ENCODE assay signal across 32 cellular contexts in genomic region chr3:11010406-11011165, GRCh38. TPM values are rescaled to one million over a fixed set of nuclear protein-coding genes. Genes with fewer than 3 reads are reported as not detected.
DNase-seq lines count a peak whose midpoint lies in the region; ATAC-seq, FAIRE-seq and TF ChIP-seq lines count a peak whose summit lies in the region.
"Had no signal": no experiment of that assay in that cellular context is flagged by ENCODE, and none has a peak within 500 bp of the region (broad histone marks: within the 10 kb centered on the region; RNA-seq: fewer than 3 reads in every experiment).

No MANE protein-coding gene starts in this region.

- H3K9me3 Mint-ChIP-seq in neural progenitor cell (no peaks in the 10 kb centered on the region), glutamatergic neuron (ENCODE audit: unreplicated experiment) (peaks cover 3% of the 10 kb centered on the region)
- H3K9me3 Mint-ChIP-seq: activated CD8-positive, alpha-beta T cell treated with anti-CD3 and anti-CD28 coated beads for 36 hours; activated T-helper 1 cell treated with anti-CD3 and anti-CD28 coated beads, Interleukin-12 subunit alpha, Interleukin-12 subunit beta, Interleukin-2, Interleukin-4 antibody, amounts not matched to agents 30 ng/mL and 10 ng/mL and 1 ng/mL, durations not matched to agents 14 hours and 24 hours and 36 hours; neural crest cell had no signal

- in situ Hi-C loops in K562 (cut with MboI): no loop called here

- H3K9me3 ChIP-seq in K562 (replicated peaks; ENCODE audit: control insufficient read depth, insufficient read depth, low read depth, low read length): no peaks in the 10 kb centered on the region
- no peaks in the 10 kb centered on the region for H3K9me3 ChIP-seq in neural progenitor cell (ENCODE audit: low read depth)
- H3K9me3 ChIP-seq: BLaER1 treated with 17β-estradiol and CSF1 and Interleukin-3, amounts not matched to agents 10 nM and 100 nM; heart right ventricle; psoas muscle; SJSA1; suprapubic skin had no signal

- no peaks in the 10 kb centered on the region for H3K9me1 ChIP-seq in K562 (ENCODE audit: control insufficient read depth, insufficient read depth, low read length)

- H3K4me1 ChIP-seq in K562 (replicated peaks in 1 of 2; ENCODE audit: control insufficient read depth in 2 of 2, insufficient read depth in 2 of 2, low read length in 2 of 2) (no peaks in the 10 kb centered on the region), neural progenitor cell (no peaks in the 10 kb centered on the region)
- H3K4me1 ChIP-seq: BLaER1 treated with 17β-estradiol and CSF1 and Interleukin-3, amounts not matched to agents 10 nM and 100 nM; psoas muscle; SJSA1 had no signal

- H3K27ac Mint-ChIP-seq in neural progenitor cell (peak overlapping the region; percentile 65), glutamatergic neuron (ENCODE audit: unreplicated experiment) (no peak overlapping the region)
- H3K27ac Mint-ChIP-seq: activated CD4-positive, alpha-beta T cell treated with anti-CD3 and anti-CD28 coated beads for 36 hours; activated CD8-positive, alpha-beta T cell treated with anti-CD3 and anti-CD28 coated beads for 36 hours; activated T-helper 1 cell treated with anti-CD3 and anti-CD28 coated beads, Interleukin-12 subunit alpha, Interleukin-12 subunit beta, Interleukin-2, Interleukin-4 antibody, amounts not matched to agents 30 ng/mL and 10 ng/mL and 1 ng/mL, durations not matched to agents 14 hours and 24 hours and 36 hours had no signal

- H3K27me3 ChIP-seq in K562 (ENCODE audit: control insufficient read depth in 2 of 2, insufficient read depth in 2 of 2, low read length in 2 of 2) (peaks cover 43 to 76% of the 10 kb centered on the region in 2 experiments), neural progenitor cell (no peaks in the 10 kb centered on the region)
- H3K27me3 ChIP-seq: BLaER1 treated with 17β-estradiol and CSF1 and Interleukin-3, amounts not matched to agents 10 nM and 100 nM had no signal

- TF ChIP-seq RAD21 in K562 (CRISPR knock-in tag; conservative IDR thresholded peaks at IDR 0.05 in 1 of 2, IDR thresholded peaks at IDR 0.05 in 1 of 2): no peak

- H4K20me1 ChIP-seq in K562 (replicated peaks; ENCODE audit: control insufficient read depth, insufficient read depth, low read length) (peaks cover 5% of the 10 kb centered on the region; the same call in 1 of the 2 replicates), neural progenitor cell (ENCODE audit: low read depth) (no peaks in the 10 kb centered on the region)
- H4K20me1 ChIP-seq: BLaER1 treated with 17β-estradiol and CSF1 and Interleukin-3, amounts not matched to agents 10 nM and 100 nM had no signal

- H3K79me2 ChIP-seq in K562 (ENCODE audit: control insufficient read depth, insufficient read depth, low read length) (no peaks in the 10 kb centered on the region), neural progenitor cell (ENCODE audit: low read depth) (no peaks in the 10 kb centered on the region)

- H3K4me3 ChIP-seq in K562 (no peak overlapping the region), neural progenitor cell (no peak overlapping the region)
- H3K4me3 ChIP-seq: BLaER1 treated with 17β-estradiol and CSF1 and Interleukin-3, amounts not matched to agents 10 nM and 100 nM; heart right ventricle; lung; psoas muscle; SJSA1; suprapubic skin had no signal

- H3K4me2 ChIP-seq in K562 (ENCODE audit: insufficient read depth, low read length) (no peak overlapping the region), neural progenitor cell (no peak overlapping the region)
- H3K4me2 ChIP-seq: BLaER1 treated with 17β-estradiol and CSF1 and Interleukin-3, amounts not matched to agents 10 nM and 100 nM had no signal

- WGBS in K562 (ENCODE audit: insufficient coverage, low coverage, missing lambda C conversion rate): 2% methylated on average over 15 of the region's 15 CpGs

- no peaks in the 10 kb centered on the region for H3F3A ChIP-seq in neural progenitor cell (ENCODE audit: low read depth)

- no TSS peak for BruUV-seq in K562 (replicated peaks; lab: Mats Ljungman, UMichigan)

- H3K36me3 Mint-ChIP-seq in neural progenitor cell (no peaks in the 10 kb centered on the region), glutamatergic neuron (ENCODE audit: unreplicated experiment) (no peaks in the 10 kb centered on the region)

- ATAC-seq in K562 (no peak), GM21529 (IDR thresholded peaks at IDR 0.05; ENCODE audit: unreplicated experiment) (no peak), GM18517 (IDR thresholded peaks at IDR 0.05; ENCODE audit: unreplicated experiment) (no peak)
- ATAC-seq: activated CD4-positive, alpha-beta T cell treated with anti-CD3 and anti-CD28 coated beads for 36 hours; activated CD8-positive, alpha-beta T cell treated with anti-CD3 and anti-CD28 coated beads for 36 hours; HCT116; heart right ventricle; psoas muscle had no signal

- H2AFZ ChIP-seq in K562 (ENCODE audit: low read depth, low read length) (no peak overlapping the region), neural progenitor cell (replicated peaks) (no peak overlapping the region)

- H3K4me3 Mint-ChIP-seq in neural progenitor cell (no peak overlapping the region), glutamatergic neuron (ENCODE audit: unreplicated experiment) (no peak overlapping the region)
- H3K4me3 Mint-ChIP-seq: activated CD4-positive, alpha-beta T cell treated with anti-CD3 and anti-CD28 coated beads for 36 hours; activated CD8-positive, alpha-beta T cell treated with anti-CD3 and anti-CD28 coated beads for 36 hours; activated T-helper 1 cell treated with anti-CD3 and anti-CD28 coated beads, Interleukin-12 subunit alpha, Interleukin-12 subunit beta, Interleukin-2, Interleukin-4 antibody, amounts not matched to agents 30 ng/mL and 10 ng/mL and 1 ng/mL, durations not matched to agents 14 hours and 24 hours and 36 hours; neural crest cell had no signal

- H3K27ac ChIP-seq in K562 (ENCODE audit: extremely low read depth, low read depth, low read length) (no peak overlapping the region), neural progenitor cell (no peak overlapping the region)
- H3K27ac ChIP-seq: BLaER1 treated with 17β-estradiol and CSF1 and Interleukin-3, amounts not matched to agents 10 nM and 100 nM; heart right ventricle; psoas muscle; SJSA1; suprapubic skin; VCaP had no signal

- no peak for FAIRE-seq in K562 (lab: Jason Lieb, UNC)

- no peak for TF ChIP-seq CTCF in K562 (IDR thresholded peaks at IDR 0.05 in 2 of 3, conservative IDR thresholded peaks at IDR 0.05 in 1 of 3; ENCODE audit: insufficient read depth in 2 of 3, low read depth in 1 of 3, low read length in 3 of 3)
- TF ChIP-seq CTCF in neural progenitor cell (IDR thresholded peaks at IDR 0.05): no peak
- TF ChIP-seq CTCF in glutamatergic neuron (IDR thresholded peaks at IDR 0.05; ENCODE audit: partially characterized antibody, unreplicated experiment): no peak

- intact Hi-C loops in K562 (cut with micrococcal nuclease) (no loop called here), head of caudate nucleus (cut with DNase I) (no loop called here)

- H3K36me3 ChIP-seq in K562 (ENCODE audit: control insufficient read depth, insufficient read depth, low read length) (no peaks in the 10 kb centered on the region), neural progenitor cell (no peaks in the 10 kb centered on the region)
- H3K36me3 ChIP-seq: BLaER1 treated with 17β-estradiol and CSF1 and Interleukin-3, amounts not matched to agents 10 nM and 100 nM; heart right ventricle; SJSA1; suprapubic skin had no signal

- H3K9ac ChIP-seq in K562 (ENCODE audit: insufficient read depth in 1 of 2, low read depth in 2 of 2, low read length in 2 of 2) (peak overlapping the region in 1 of 2 experiments; percentile 29; a peak in 1 of 4 replicates), neural progenitor cell (no peak overlapping the region)
- H3K9ac ChIP-seq: BLaER1 treated with 17β-estradiol and CSF1 and Interleukin-3, amounts not matched to agents 10 nM and 100 nM had no signal

- DNase-seq in K562 (ENCODE audit: extremely low read depth in 1 of 4, low spot score in 3 of 4) (no peak), head of caudate nucleus (peak; percentile 69 to 94 (median 86)), neural progenitor cell (ENCODE audit: low spot score) (no peak), superior temporal gyrus (ENCODE audit: extremely low spot score) (peak; percentile 89), glutamatergic neuron (no peak)
- no peak for DNase-seq in NK-92 treated with Interleukin-12 subunit alpha and Interleukin-12 subunit beta, amount 100 ng/mL, for 24 hours (lab: John Stamatoyannopoulos, UW)
- DNase-seq: activated CD4-positive, alpha-beta T cell treated with anti-CD3 and anti-CD28 coated beads for 36 hours; activated CD8-positive, alpha-beta memory T cell treated with anti-CD3 and anti-CD28 coated beads, Interleukin-2, amount 50 U/mL, for 48 hours; activated CD8-positive, alpha-beta T cell treated with anti-CD3 and anti-CD28 coated beads for 36 hours; activated naive CD4-positive, alpha-beta T cell treated with Interleukin-2 at 50 U/mL for 16 hours; DMS153; effector CD8-positive, alpha-beta T cell; heart right ventricle; NCI-H1417 treated with DMSO at 0.1 percent for 48 hours; NCI-H2029 treated with DMSO at 0.1 percent for 48 hours; NCI-H345; NCI-H82; psoas muscle; stimulated activated CD4-positive, alpha-beta T cell treated with anti-CD3 and anti-CD28 coated beads, Interleukin-15, amount 100 ng/mL, for 24 hours; stimulated activated CD4-positive, alpha-beta T cell treated with anti-CD3 and anti-CD28 coated beads, Interleukin-4, amount 100 ng/mL, for 4 hours; T1000 had no signal

- H3K4me1 Mint-ChIP-seq in neural progenitor cell (peaks cover 11% of the 10 kb centered on the region), glutamatergic neuron (ENCODE audit: low read depth, unreplicated experiment) (peaks cover 2% of the 10 kb centered on the region)
- H3K4me1 Mint-ChIP-seq: activated CD4-positive, alpha-beta T cell treated with anti-CD3 and anti-CD28 coated beads for 36 hours had no signal

- TF ChIP-seq EP300 in K562 (IDR thresholded peaks at IDR 0.05; ENCODE audit: low read length): no peak

- CTCF ChIA-PET in K562 (lab: Yijun Ruan, JAX; ENCODE audit: low intra/inter-chr PET ratio): no interaction called here

- peaks cover 4% of the 10 kb centered on the region for H3K27me3 Mint-ChIP-seq in neural progenitor cell (ENCODE audit: insufficient read depth, low read depth)
- no peaks in the 10 kb centered on the region for H3K27me3 Mint-ChIP-seq in glutamatergic neuron (ENCODE audit: unreplicated experiment)

- TF ChIP-seq POLR2A in K562 (conservative IDR thresholded peaks at IDR 0.05): no peak

- POLR2A ChIA-PET in K562 (lab: Yijun Ruan, JAX): no interaction called here

RNA-seq across cellular contexts. Expression of gene SLC6A1, which starts 18.0 kb away (rescaled TPM):
- not detected in 2 replicates for total RNA-seq in K562 (2011; cell fraction: chromatin; rRNA removed; ENCODE audit: low replicate concordance)
- total RNA-seq in K562 (2011; cell fraction: nucleolus; rRNA removed): not detected in 2 replicates
- not detected in 2 replicates for total RNA-seq in K562 (2011; cell fraction: nucleoplasm; rRNA removed)
- not detected in 2 replicates for total RNA-seq in K562 (2014; rRNA removed)
- not detected in 2 replicates for total RNA-seq in K562 (2014; rRNA removed; fragmentation: Illumina TruSeq; extraction: Trizol)
- not detected in 2 replicates for total RNA-seq in K562 (2015; rRNA removed; fragmentation: Illumina TruSeq; extraction: Trizol)
- total RNA-seq in K562 (2021): not detected in 2 replicates
- polyA plus RNA-seq in K562 (2011; rRNA removed): not detected in 2 replicates
- polyA plus RNA-seq in K562 (2011; cell fraction: cytosol; rRNA removed): not detected in 2 replicates
- not detected in 2 replicates for polyA plus RNA-seq in K562 (2011; cell fraction: nucleus; rRNA removed)
- polyA plus RNA-seq in K562 (2012): 0.01 TPM in 1 of 2 replicates, not detected in the other
- not detected in 2 replicates for polyA plus RNA-seq in K562 (2014; fragmentation: Illumina TruSeq; extraction: Trizol)
- polyA plus RNA-seq in K562 (2014; fragmentation: Nextera tagmentation; extraction: Ambion mirVana): not detected
- polyA plus RNA-seq in K562 (2014; rRNA removed): not detected in 2 replicates
- not detected in 2 replicates for polyA minus RNA-seq in K562 (2011; rRNA and poly(A)+ RNA removed)
- not detected in 2 replicates for polyA minus RNA-seq in K562 (2011; cell fraction: cytosol; rRNA and poly(A)+ RNA removed)
- polyA minus RNA-seq in K562 (2011; cell fraction: nucleus; rRNA and poly(A)+ RNA removed): not detected in 2 replicates
- total RNA-seq in neural progenitor cell (ENCODE audit: low replicate concordance): 0.52 and 0.77 TPM in 2 replicates
- total RNA-seq in glutamatergic neuron (ENCODE audit: unreplicated experiment): 0.15 TPM
- total RNA-seq: activated CD4-positive, alpha-beta T cell treated with anti-CD3 and anti-CD28 coated beads for 36 hours; activated CD8-positive, alpha-beta T cell treated with anti-CD3 and anti-CD28 coated beads for 36 hours; activated T-helper 1 cell treated with anti-CD3 and anti-CD28 coated beads, Interleukin-12 subunit alpha, Interleukin-12 subunit beta, Interleukin-2, Interleukin-4 antibody, amounts not matched to agents 30 ng/mL and 10 ng/mL and 1 ng/mL, durations not matched to agents 14 hours and 24 hours and 36 hours; epithelial cell of proximal tubule; SJSA1 had no signal

Comparison
In these comparisons a context has a peak if more than half of its experiments do, and no peak if none do; other contexts are left out.
1. DNase-seq: peak in head of caudate nucleus (42 of 42) and superior temporal gyrus (single experiment); none in K562 (0 of 4), neural progenitor cell (single experiment), NK-92 treated with Interleukin-12 subunit alpha and Interleukin-12 subunit beta, amount 100 ng/mL, for 24 hours (single experiment) and glutamatergic neuron (single experiment).